Comparison of ENCODE assay signal across 1 cellular context in the genomic region with DNA sequence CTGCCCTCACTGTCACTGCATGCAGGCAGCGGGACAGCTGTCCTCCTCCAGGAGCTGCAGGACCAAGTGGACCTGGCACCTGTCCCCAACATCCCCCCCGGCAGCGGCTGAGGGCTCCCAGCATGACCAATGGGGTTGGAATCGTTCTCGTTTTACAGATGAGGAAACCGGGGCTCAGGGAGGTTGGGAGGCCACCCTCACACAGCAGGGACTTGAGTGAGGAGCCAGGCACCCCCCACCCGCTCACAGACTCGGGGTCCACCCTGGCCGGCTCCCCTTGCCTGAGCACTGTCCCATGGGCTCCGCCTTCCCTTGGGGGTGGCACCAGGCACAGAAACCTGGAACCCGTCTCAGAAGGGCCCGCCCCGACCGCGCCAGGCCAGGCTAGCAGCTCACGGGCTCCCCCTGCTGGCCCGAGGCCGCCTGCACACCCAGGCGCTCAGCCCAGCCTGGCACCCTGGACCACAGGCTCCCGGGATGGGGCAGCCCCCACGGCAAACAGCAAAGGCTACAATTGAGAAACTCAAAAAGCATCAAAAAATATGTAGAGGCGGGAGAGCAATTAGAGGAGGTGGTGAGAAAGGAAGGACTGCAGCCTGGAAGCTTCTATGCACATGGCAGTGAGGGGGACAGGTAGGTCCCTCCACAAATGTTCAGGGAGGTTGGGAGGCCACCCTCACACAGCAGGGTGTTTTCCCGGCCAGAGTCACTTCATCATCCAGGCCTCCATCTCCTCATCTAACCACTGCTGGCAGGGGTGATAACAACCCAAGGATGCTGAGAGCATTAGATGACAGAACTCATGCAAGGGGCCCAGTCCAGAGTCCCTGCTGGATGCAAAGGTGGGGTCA.
TF ChIP-seq lines count a peak whose summit lies in the region.

No MANE protein-coding gene starts in this region.

TF ChIP-seq in SK-N-SH treated with all-trans-retinoic acid at 6 μM for 48 hours, 23 proteins besides CTCF, POLR2A, EP300 and RAD21 (continued from another document):
- TF ChIP-seq, protein P1, sequence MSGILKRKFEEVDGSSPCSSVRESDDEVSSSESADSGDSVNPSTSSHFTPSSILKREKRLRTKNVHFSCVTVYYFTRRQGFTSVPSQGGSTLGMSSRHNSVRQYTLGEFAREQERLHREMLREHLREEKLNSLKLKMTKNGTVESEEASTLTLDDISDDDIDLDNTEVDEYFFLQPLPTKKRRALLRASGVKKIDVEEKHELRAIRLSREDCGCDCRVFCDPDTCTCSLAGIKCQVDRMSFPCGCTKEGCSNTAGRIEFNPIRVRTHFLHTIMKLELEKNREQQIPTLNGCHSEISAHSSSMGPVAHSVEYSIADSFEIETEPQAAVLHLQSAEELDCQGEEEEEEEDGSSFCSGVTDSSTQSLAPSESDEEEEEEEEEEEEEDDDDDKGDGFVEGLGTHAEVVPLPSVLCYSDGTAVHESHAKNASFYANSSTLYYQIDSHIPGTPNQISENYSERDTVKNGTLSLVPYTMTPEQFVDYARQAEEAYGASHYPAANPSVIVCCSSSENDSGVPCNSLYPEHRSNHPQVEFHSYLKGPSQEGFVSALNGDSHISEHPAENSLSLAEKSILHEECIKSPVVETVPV (CRISPR knock-in tag; IDR thresholded peaks at IDR 0.05): no peak
TF ChIP-seq in SK-N-SH treated with all-trans-retinoic acid at 6 μM for 48 hours: peak in this region for 0.
